22 cellular contexts compared by ENCODE assay signal in genomic region chr1:32948082-32948722, GRCh38. TPM values are rescaled to one million over a fixed set of nuclear protein-coding genes. Genes with fewer than 3 reads are reported as not detected.
DNase-seq lines count a peak whose midpoint lies in the region; ATAC-seq, FAIRE-seq and TF ChIP-seq lines count a peak whose summit lies in the region.
"Had no signal": no experiment of that assay in that cellular context is flagged by ENCODE, and none has a peak within 500 bp of the region (broad histone marks: within the 10 kb centered on the region; RNA-seq: fewer than 3 reads in every experiment).

No MANE protein-coding gene starts in this region.

- TF ChIP-seq POLR2A in HepG2 (IDR thresholded peaks at IDR 0.05; ENCODE audit: insufficient read depth in 1 of 2, low read depth in 2 of 2, low read length in 2 of 2) (no peak), right lobe of liver (IDR thresholded peaks at IDR 0.05) (no peak), vagina (IDR thresholded peaks at IDR 0.05) (no peak), thyroid gland (IDR thresholded peaks at IDR 0.05) (no peak)

- POLR2A ChIA-PET in HepG2 (lab: Yijun Ruan, JAX), result interaction anchor here (1.1 to 3.3 kb wide), 3 partner anchors 14 to 16 kb away, joined by 4 to 20 read pairs (median 6); partner anchors contain the start of gene RNF19B

- H3K9ac ChIP-seq in HepG2 (ENCODE audit: insufficient read depth, low read depth, low read length) (no peak overlapping the region), colonic mucosa (ENCODE audit: low read depth in 2 of 2, low read length in 2 of 2) (peak overlapping the region in 1 of 2 donors; percentile 55), neural cell (ENCODE audit: low read length) (peak overlapping the region; percentile 68)

- H3K27ac ChIP-seq in HepG2 (ENCODE audit: extremely low read length, insufficient read depth, low read length), result peak overlapping the region; percentile 11
- H3K27ac ChIP-seq in right lobe of liver, result no peak overlapping the region
- H3K27ac ChIP-seq in colonic mucosa, result peak overlapping the region; percentile 83
- peak overlapping the region; percentile 95 for H3K27ac ChIP-seq in neural cell (ENCODE audit: low read length)
- H3K27ac ChIP-seq in vagina, result peak overlapping the region; percentile 64
- no peak overlapping the region for H3K27ac ChIP-seq in thyroid gland

- no peaks in the 10 kb centered on the region for H3K9me2 ChIP-seq in neural cell (ENCODE audit: insufficient read depth, low read length)

- TF ChIP-seq CTCF in HepG2 (CRISPR knock-in tag; IDR thresholded peaks at IDR 0.05) (no peak), right lobe of liver (IDR thresholded peaks at IDR 0.05) (no peak), colonic mucosa (IDR thresholded peaks at IDR 0.05) (no peak), neural cell (IDR thresholded peaks at IDR 0.05; ENCODE audit: poor library complexity, severe bottlenecking) (no peak), vagina (IDR thresholded peaks at IDR 0.05) (no peak), thyroid gland (IDR thresholded peaks at IDR 0.05) (no peak)

- H3K9me3 ChIP-seq in HepG2 (ENCODE audit: low read length) (no peaks in the 10 kb centered on the region), right lobe of liver (no peaks in the 10 kb centered on the region), colonic mucosa (no peaks in the 10 kb centered on the region), neural cell (ENCODE audit: low read length) (no peaks in the 10 kb centered on the region), vagina (no peaks in the 10 kb centered on the region), thyroid gland (no peaks in the 10 kb centered on the region)
- H3K9me3 ChIP-seq: HAP-1, right atrium auricular region had no signal

- H4K20me1 ChIP-seq in HepG2 (ENCODE audit: insufficient read depth, low read length) (no peaks in the 10 kb centered on the region), neural cell (ENCODE audit: insufficient read depth) (no peaks in the 10 kb centered on the region)

- no TSS peak for BruUV-seq in HepG2 (replicated peaks; lab: Mats Ljungman, UMichigan)

- FAIRE-seq in HepG2 (lab: Jason Lieb, UNC), result no peak
- FAIRE-seq: A204.1, endometrium had no signal

- H3K4me3 ChIP-seq in HepG2 (replicated peaks in 1 of 3; ENCODE audit: insufficient read depth in 1 of 3, low read depth in 2 of 3, low read length in 3 of 3) (no peak overlapping the region), right lobe of liver (no peak overlapping the region), colonic mucosa (no peak overlapping the region), neural cell (ENCODE audit: low read length) (peak overlapping the region; percentile 54), vagina (no peak overlapping the region), thyroid gland (replicated peaks in 1 of 3) (no peak overlapping the region)
- H3K4me3 ChIP-seq: HAP-1, lung, right atrium auricular region had no signal

- no peaks in the 10 kb centered on the region for H3K27me3 ChIP-seq in HepG2 (ENCODE audit: control insufficient read depth in 1 of 2, insufficient read depth in 2 of 2, low read length in 2 of 2)
- H3K27me3 ChIP-seq in right lobe of liver, result no peaks in the 10 kb centered on the region
- H3K27me3 ChIP-seq in colonic mucosa, result no peaks in the 10 kb centered on the region
- H3K27me3 ChIP-seq in neural cell (ENCODE audit: insufficient read depth, low read depth, low read length), result no peaks in the 10 kb centered on the region
- H3K27me3 ChIP-seq in vagina, result no peaks in the 10 kb centered on the region
- no peaks in the 10 kb centered on the region for H3K27me3 ChIP-seq in thyroid gland
- H3K27me3 ChIP-seq: right atrium auricular region had no signal

- TF ChIP-seq EP300 in HepG2 (IDR thresholded peaks at IDR 0.05; ENCODE audit: low read depth in 2 of 2, low read length in 2 of 2), result no peak
- no peak for TF ChIP-seq EP300 in HepG2 (CRISPR knock-in tag; IDR thresholded peaks at IDR 0.05; ENCODE audit: borderline replicate concordance)
- TF ChIP-seq EP300 in neural cell (conservative IDR thresholded peaks at IDR 0.05; ENCODE audit: poor library complexity, severe bottlenecking), result no peak

- no peak for ATAC-seq in HepG2
- no peak for ATAC-seq in right lobe of liver
- ATAC-seq in HG03196 (IDR thresholded peaks at IDR 0.05; ENCODE audit: unreplicated experiment), result no peak
- ATAC-seq: activated CD4-positive, alpha-beta T cell treated with anti-CD3 and anti-CD28 coated beads for 36 hours had no signal

- intact Hi-C loops in HepG2 (cut with micrococcal nuclease; ENCODE audit: unreplicated experiment), result no loop called here
- intact Hi-C loops in right lobe of liver (cut with DNase I), result loop anchor here in 1 of 2 donors (10.0 kb wide), 1 partner anchor 107 kb away; no protein-coding TSS in a partner anchor
- intact Hi-C loops in colonic mucosa (cut with DNase I), result no loop called here
- intact Hi-C loops in vagina (cut with DNase I), result no loop called here
- intact Hi-C loops in thyroid gland (cut with DNase I), result no loop called here

- CTCF ChIA-PET in HepG2 (lab: Yijun Ruan, JAX; ENCODE audit: low intra/inter-chr PET ratio, low total read pairs), result no interaction called here

- in situ Hi-C loops in HepG2 (cut with HindIII; ENCODE audit: extremely low pct_ligation_motif_present, low pct_unique_long_range_greater_than_20kb), result no loop called here

- no peak overlapping the region for H3K4me2 ChIP-seq in HepG2 (ENCODE audit: low read depth, low read length)
- peak overlapping the region; percentile 70 for H3K4me2 ChIP-seq in neural cell (ENCODE audit: low read length)

- peaks cover 46% of the 10 kb centered on the region for H3K4me1 ChIP-seq in HepG2 (ENCODE audit: insufficient read depth, low read length)
- peaks cover 0 to 39% (median 3%) of the 10 kb centered on the region in 4 donors for H3K4me1 ChIP-seq in right lobe of liver
- H3K4me1 ChIP-seq in colonic mucosa, result peaks cover 12% of the 10 kb centered on the region
- peaks cover 32% of the 10 kb centered on the region for H3K4me1 ChIP-seq in vagina
- H3K4me1 ChIP-seq in thyroid gland, result peaks cover 8 to 15% of the 10 kb centered on the region in 2 donors

- no peak for DNase-seq in HepG2 (ENCODE audit: low spot score)
- DNase-seq in right lobe of liver, result no peak
- no peak for DNase-seq in colonic mucosa
- DNase-seq in vagina (ENCODE audit: extremely low spot score in 2 of 2), result no peak
- DNase-seq in germinal center (ENCODE audit: low spot score), result no peak
- no peak for DNase-seq in thyroid gland
- DNase-seq: activated CD4-positive, alpha-beta T cell treated with anti-CD3 and anti-CD28 coated beads for 36 hours; activated CD8-positive, alpha-beta memory T cell treated with anti-CD3 and anti-CD28 coated beads, Interleukin-2, amount 50 U/mL, for 48 hours; activated naive CD4-positive, alpha-beta T cell treated with anti-CD3 and anti-CD28 coated beads, Interleukin-2, amount 50 U/mL, for 16 hours; EL; Right ventricle myocardium superior; T-helper 9 cell; trophoblast cell had no signal

- H2AFZ ChIP-seq in HepG2 (ENCODE audit: low read length) (no peak overlapping the region), neural cell (ENCODE audit: low read depth, low read length) (peak overlapping the region; percentile 47)

- H3K36me3 ChIP-seq in HepG2 (replicated peaks in 1 of 2; ENCODE audit: control insufficient read depth in 1 of 2, insufficient read depth in 2 of 2, low read length in 2 of 2) (peaks cover 8 to 46% of the 10 kb centered on the region in 2 experiments), right lobe of liver (peaks cover 0 to 18% (median 2%) of the 10 kb centered on the region in 4 donors), colonic mucosa (no peaks in the 10 kb centered on the region), neural cell (ENCODE audit: insufficient read depth, low read length) (peaks cover 4% of the 10 kb centered on the region), vagina (peaks cover 0 to 41% of the 10 kb centered on the region in 2 donors), thyroid gland (peaks cover 25 to 29% of the 10 kb centered on the region in 2 donors)

- H3K79me2 ChIP-seq in HepG2 (ENCODE audit: insufficient read depth, low read length), result peaks cover 17% of the 10 kb centered on the region
- H3K79me2 ChIP-seq in neural cell (replicated peaks; ENCODE audit: insufficient read depth, low read length), result peaks cover 5% of the 10 kb centered on the region

- no peak for TF ChIP-seq RAD21 in HepG2 (CRISPR knock-in tag; IDR thresholded peaks at IDR 0.05)
- peak; percentile 14 for TF ChIP-seq RAD21 in neural cell (conservative IDR thresholded peaks at IDR 0.05)

- H3F3A ChIP-seq in neural cell (ENCODE audit: insufficient read depth, low read length, poor library complexity, severe bottlenecking), result no peaks in the 10 kb centered on the region

- WGBS in HepG2 (ENCODE audit: low lambda C conversion rate), result 92% methylated on average over 4 of the region's 4 CpGs
- WGBS in right lobe of liver (ENCODE audit: insufficient coverage, low coverage, low lambda C conversion rate, missing lambda C conversion rate), result 73% methylated on average over 4 of the region's 4 CpGs
- 63 to 66% methylated on average over 4 of the region's 4 CpGs for WGBS in thyroid gland, 2 donors

RNA-seq across cellular contexts. Expression of gene RNF19B, which starts 16.4 kb away (rescaled TPM):
- total RNA-seq in HepG2 (2016; rRNA removed; fragmentation: Illumina TruSeq; extraction: Trizol) (15.3 and 16.3 TPM in 2 replicates), right lobe of liver (10 to 100 TPM in 3 of 6 experiments, 1 to 10 TPM in 3; 4.6 to 12.1 (median 8.3) TPM), colonic mucosa (100 to 1,000 TPM in 1 of 2 donors, 10 to 100 TPM in 1; 44.4 to 106 TPM), vagina (24.6 TPM), thyroid gland (10 to 100 TPM; 13.6 to 24.6 (median 22.4) TPM)
- 14.7 and 15.7 TPM in 2 replicates for total RNA-seq in HepG2 (2016; cell fraction: cytosol; rRNA removed; fragmentation: Illumina TruSeq; extraction: Trizol; ENCODE audit: low read depth)
- total RNA-seq in HepG2 (2016; cell fraction: insoluble cytoplasmic fraction; rRNA removed; fragmentation: Illumina TruSeq; extraction: Trizol), result 14.5 and 14.7 TPM in 2 replicates
- total RNA-seq in HepG2 (2016; cell fraction: membrane; rRNA removed; fragmentation: Illumina TruSeq; extraction: Trizol), result 22.4 and 23.5 TPM in 2 replicates
- 7.6 and 10.7 TPM in 2 replicates for total RNA-seq in HepG2 (2016; cell fraction: nucleus; rRNA removed; fragmentation: Illumina TruSeq; extraction: Trizol)
- polyA plus RNA-seq in HepG2 (2011; rRNA removed) (20.9 and 22.5 TPM in 2 replicates), neural cell (22.1 and 30.8 TPM in 2 replicates)
- polyA plus RNA-seq in HepG2 (2011; cell fraction: cytosol; rRNA removed), result 20.2 and 22.7 TPM in 2 replicates
- polyA plus RNA-seq in HepG2 (2011; cell fraction: nucleus; rRNA removed), result 11.4 and 11.8 TPM in 2 replicates
- 10.1 and 14.4 TPM in 2 replicates for polyA plus RNA-seq in HepG2 (2012)
- 9.8 and 10.0 TPM in 2 replicates for polyA plus RNA-seq in HepG2 (2016; cell fraction: cytosol; fragmentation: Illumina TruSeq; extraction: Trizol; ENCODE audit: low read depth)
- 17.6 and 20.6 TPM in 2 replicates for polyA plus RNA-seq in HepG2 (2016; cell fraction: insoluble cytoplasmic fraction; fragmentation: Illumina TruSeq; extraction: Trizol; ENCODE audit: low read depth)
- polyA plus RNA-seq in HepG2 (2016; cell fraction: membrane; fragmentation: Illumina TruSeq; extraction: Trizol; ENCODE audit: low read depth), result 19.3 and 20.2 TPM in 2 replicates
- polyA plus RNA-seq in HepG2 (2016; cell fraction: nucleus; fragmentation: Illumina TruSeq; extraction: Trizol; ENCODE audit: insufficient read depth, low read depth), result 13.4 and 15.4 TPM in 2 replicates
- polyA minus RNA-seq in HepG2 (2011; rRNA and poly(A)+ RNA removed; ENCODE audit: low replicate concordance), result 14.9 and 40.6 TPM in 2 replicates
- polyA minus RNA-seq in HepG2 (2011; cell fraction: cytosol; rRNA and poly(A)+ RNA removed), result 18.2 and 22.4 TPM in 2 replicates
- 13.1 and 17.9 TPM in 2 replicates for polyA minus RNA-seq in HepG2 (2011; cell fraction: nucleus; rRNA and poly(A)+ RNA removed)
- polyA minus RNA-seq in neural cell, result 46.0 and 46.3 TPM in 2 replicates

RNA-seq across cellular contexts. Expression of gene TMEM54, which starts 47.0 kb away (rescaled TPM):
- 0.76 and 2.5 TPM in 2 replicates for total RNA-seq in HepG2 (2016; rRNA removed; fragmentation: Illumina TruSeq; extraction: Trizol)
- 6.9 and 7.0 TPM in 2 replicates for total RNA-seq in HepG2 (2016; cell fraction: cytosol; rRNA removed; fragmentation: Illumina TruSeq; extraction: Trizol; ENCODE audit: low read depth)
- 0.83 and 1.3 TPM in 2 replicates for total RNA-seq in HepG2 (2016; cell fraction: insoluble cytoplasmic fraction; rRNA removed; fragmentation: Illumina TruSeq; extraction: Trizol)
- 5.0 and 5.4 TPM in 2 replicates for total RNA-seq in HepG2 (2016; cell fraction: membrane; rRNA removed; fragmentation: Illumina TruSeq; extraction: Trizol)
- total RNA-seq in HepG2 (2016; cell fraction: nucleus; rRNA removed; fragmentation: Illumina TruSeq; extraction: Trizol), result 1.2 and 1.7 TPM in 2 replicates
- 2.9 and 4.0 TPM in 2 replicates for polyA plus RNA-seq in HepG2 (2011; rRNA removed)
- polyA plus RNA-seq in HepG2 (2011; cell fraction: cytosol; rRNA removed), result 4.2 and 5.4 TPM in 2 replicates
- 2.7 and 3.1 TPM in 2 replicates for polyA plus RNA-seq in HepG2 (2011; cell fraction: nucleus; rRNA removed)
- 0.43 and 2.3 TPM in 2 replicates for polyA plus RNA-seq in HepG2 (2012)
- 9.6 and 9.8 TPM in 2 replicates for polyA plus RNA-seq in HepG2 (2016; cell fraction: cytosol; fragmentation: Illumina TruSeq; extraction: Trizol; ENCODE audit: low read depth)
- 1.0 and 1.1 TPM in 2 replicates for polyA plus RNA-seq in HepG2 (2016; cell fraction: insoluble cytoplasmic fraction; fragmentation: Illumina TruSeq; extraction: Trizol; ENCODE audit: low read depth)
- polyA plus RNA-seq in HepG2 (2016; cell fraction: membrane; fragmentation: Illumina TruSeq; extraction: Trizol; ENCODE audit: low read depth), result 6.2 and 6.8 TPM in 2 replicates
- polyA plus RNA-seq in HepG2 (2016; cell fraction: nucleus; fragmentation: Illumina TruSeq; extraction: Trizol; ENCODE audit: insufficient read depth, low read depth), result 1.3 and 2.6 TPM in 2 replicates
- 6.4 and 19.0 TPM in 2 replicates for polyA minus RNA-seq in HepG2 (2011; rRNA and poly(A)+ RNA removed; ENCODE audit: low replicate concordance)
- 1.8 TPM in 1 of 2 replicates, not detected in the other for polyA minus RNA-seq in HepG2 (2011; cell fraction: cytosol; rRNA and poly(A)+ RNA removed)
- polyA minus RNA-seq in HepG2 (2011; cell fraction: nucleus; rRNA and poly(A)+ RNA removed), result 0.75 TPM in 1 of 2 replicates, not detected in the other
- total RNA-seq in right lobe of liver, result 10 to 100 TPM in 3 of 6 experiments, 1 to 10 TPM in 3; 3.9 to 14.4 (median 9.0) TPM
- total RNA-seq in colonic mucosa, result 100 to 1,000 TPM; 715 to 878 TPM
- 2.1 TPM in 1 of 2 replicates, not detected in the other for polyA plus RNA-seq in neural cell
- not detected in 2 replicates for polyA minus RNA-seq in neural cell
- total RNA-seq in vagina, result 36.1 TPM
- 100 to 1,000 TPM in 2 of 4 donors, 10 to 100 TPM in 2; 32.6 to 158 (median 101) TPM for total RNA-seq in thyroid gland
- polyA plus RNA-seq: CD14-positive monocyte, IgD-negative memory B cell had no signal

Comparison
In these comparisons a context has a peak if more than half of its experiments do, and no peak if none do; other contexts are left out.
1. H3K27ac ChIP-seq: peak in HepG2 (single experiment), colonic mucosa (single experiment), neural cell (single experiment) and vagina (single experiment); none in right lobe of liver (0 of 3) and thyroid gland (0 of 3).
2. RNA of gene TMEM54, which starts 47.0 kb away (total RNA-seq): 715 to 878 TPM in colonic mucosa; 32.6 to 158 TPM in thyroid gland, 36.1 TPM in vagina (single experiment), 3.9 to 14.4 TPM in right lobe of liver and 0.76 to 7.0 TPM in HepG2; every median in the first group is over 4 times any median in the second.